ENCODE assay signal across 22 cellular contexts in genomic region chr12:105880824-105881388, GRCh38.
"Had no signal": no experiment of that assay in that cellular context is flagged by ENCODE, and none has a peak within 500 bp of the region (broad histone marks: within the 10 kb centered on the region; RNA-seq: fewer than 3 reads in every experiment).

No MANE protein-coding gene starts in this region.

- DNase-seq: colonic mucosa; cortex of kidney; effector CD8-positive, alpha-beta T cell; effector memory CD8-positive, alpha-beta T cell; endodermal cell; esophagus squamous epithelium; foreskin fibroblast; foreskin melanocyte; gastrocnemius medialis; glutamatergic neuron; head of caudate nucleus; heart right ventricle; hippocampal formation; left cardiac atrium; left lung; left ventricle myocardium superior; lower lobe of right lung; mesenchymal stem cell; midbrain; naive thymus-derived CD4-positive, alpha-beta T cell had no signal

- H3K27me3 ChIP-seq: colonic mucosa, esophagus squamous epithelium, gastrocnemius medialis, heart right ventricle, left lung had no signal

- H3K27ac ChIP-seq: colonic mucosa, epithelial cell of prostate, esophagus squamous epithelium, gastrocnemius medialis, heart right ventricle, left lung, lower lobe of right lung had no signal

- H3K4me1 ChIP-seq: colonic mucosa, esophagus squamous epithelium, gastrocnemius medialis, left lung, lower lobe of right lung had no signal

- H3K4me3 ChIP-seq: colonic mucosa, esophagus squamous epithelium, gastrocnemius medialis, heart right ventricle, left lung, lower lobe of right lung had no signal

- H3K36me3 ChIP-seq: colonic mucosa, esophagus squamous epithelium, gastrocnemius medialis, heart right ventricle, left lung, lower lobe of right lung had no signal

- ATAC-seq: effector memory CD8-positive, alpha-beta T cell; esophagus mucosa; gastrocnemius medialis; heart right ventricle; left cardiac atrium; left lung; left ventricle myocardium superior; lower lobe of right lung; naive thymus-derived CD4-positive, alpha-beta T cell had no signal
